8 cellular contexts compared by ENCODE assay signal in genomic region chr1:244836135-244836521, GRCh38. TPM values are rescaled to one million over a fixed set of nuclear protein-coding genes. Genes with fewer than 3 reads are reported as not detected.
DNase-seq lines count a peak whose midpoint lies in the region; ATAC-seq and TF ChIP-seq lines count a peak whose summit lies in the region.

No MANE protein-coding gene starts in this region.

- TF ChIP-seq CTCF in cardiac muscle cell (IDR thresholded peaks at IDR 0.05; ENCODE audit: low read depth, low read length) (no peak), ascending aorta (IDR thresholded peaks at IDR 0.05) (no peak)

- DNase-seq in cardiac muscle cell (ENCODE audit: low read depth in 1 of 2, low spot score in 1 of 2): peak in 1 of 2 donors; percentile 42
- no peak for DNase-seq in left ventricle myocardium superior
- peak; percentile 60 for DNase-seq in NCI-H146 (lab: John Stamatoyannopoulos, UW)
- no peak for DNase-seq in ascending aorta (ENCODE audit: low spot score in 2 of 2)
- peak; percentile 18 for DNase-seq in iPS-NIHi7 (ENCODE audit: extremely low spot score)
- DNase-seq in stimulated activated CD4-positive, alpha-beta T cell treated with anti-CD3 and anti-CD28 coated beads, Interleukin-4, amount 100 ng/mL, for 24 hours: no peak

- H3K27me3 ChIP-seq in cardiac muscle cell (no peaks in the 10 kb centered on the region), ascending aorta (no peaks in the 10 kb centered on the region), skeletal muscle tissue (ENCODE audit: control insufficient read depth in 3 of 3, insufficient read depth in 3 of 3, low read length in 3 of 3) (no peaks in the 10 kb centered on the region)

- H3K9me3 ChIP-seq in cardiac muscle cell (ENCODE audit: low read depth) (no peaks in the 10 kb centered on the region), ascending aorta (no peaks in the 10 kb centered on the region), skeletal muscle tissue (ENCODE audit: control insufficient read depth in 3 of 3, low read length in 3 of 3) (no peaks in the 10 kb centered on the region)

- H3K36me3 ChIP-seq in cardiac muscle cell (peaks cover 3% of the 10 kb centered on the region), ascending aorta (peaks cover 0 to 12% of the 10 kb centered on the region in 2 donors), skeletal muscle tissue (ENCODE audit: control insufficient read depth in 3 of 3, insufficient read depth in 3 of 3, low read length in 3 of 3) (peaks cover 0 to 7% (median 3%) of the 10 kb centered on the region in 3 donors)

- H3K4me1 ChIP-seq in cardiac muscle cell (ENCODE audit: low read depth) (peaks cover 18% of the 10 kb centered on the region), ascending aorta (peaks cover 0 to 20% of the 10 kb centered on the region in 2 donors), skeletal muscle tissue (ENCODE audit: control insufficient read depth in 3 of 3, insufficient read depth in 3 of 3, low read length in 3 of 3) (peaks cover 3 to 33% (median 23%) of the 10 kb centered on the region in 3 donors)

- H3K27ac ChIP-seq in cardiac muscle cell (peak overlapping the region; percentile 100), ascending aorta (peak overlapping the region; percentile 98 to 99), skeletal muscle tissue (ENCODE audit: low read depth, low read length) (peak overlapping the region; percentile 97)

- peak overlapping the region; percentile 57 for H3K4me3 ChIP-seq in cardiac muscle cell
- H3K4me3 ChIP-seq in ascending aorta: peak overlapping the region; percentile 67 to 76
- peak overlapping the region; percentile 78 to 90 (median 83) for H3K4me3 ChIP-seq in skeletal muscle tissue (ENCODE audit: low read length in 3 of 3)

- H3K9ac ChIP-seq in skeletal muscle tissue (ENCODE audit: low read depth in 1 of 3, low read length in 3 of 3): peak overlapping the region; percentile 83 to 94 (median 87)

- intact Hi-C loops in left ventricle myocardium superior (cut with micrococcal nuclease): no loop called here
- intact Hi-C loops in ascending aorta (cut with DNase I): loop anchor here (10.0 kb wide), 3 partner anchors 209 to 791 kb away; partner anchors contain the start of gene ADSS2

- ATAC-seq in left ventricle myocardium superior: no peak
- no peak for ATAC-seq in GM18502 (IDR thresholded peaks at IDR 0.05; ENCODE audit: poor library complexity, unreplicated experiment)

RNA-seq across cellular contexts. Expression of gene COX20, which starts 0.7 kb away (rescaled TPM):
- total RNA-seq in cardiac muscle cell (51.2 and 55.8 TPM in 2 replicates), left ventricle myocardium superior (63.7 TPM), ascending aorta (8.2 TPM), skeletal muscle tissue (10.4 TPM)
- 68.1 and 104 TPM in 2 replicates for polyA plus RNA-seq in cardiac muscle cell

RNA-seq across cellular contexts. Expression of gene HNRNPU, which starts 28.2 kb away (rescaled TPM):
- 267 and 447 TPM in 2 replicates for total RNA-seq in cardiac muscle cell
- polyA plus RNA-seq in cardiac muscle cell: 345 and 382 TPM in 2 replicates
- 183 TPM for total RNA-seq in left ventricle myocardium superior
- total RNA-seq in ascending aorta: 128 TPM
- 342 TPM for total RNA-seq in skeletal muscle tissue

Comparison
In these comparisons a context has a peak if more than half of its experiments do, and no peak if none do; other contexts are left out.
1. DNase-seq: peak in NCI-H146 (single experiment) and iPS-NIHi7 (single experiment); none in left ventricle myocardium superior (single experiment), ascending aorta (0 of 2) and stimulated activated CD4-positive, alpha-beta T cell treated with anti-CD3 and anti-CD28 coated beads, Interleukin-4, amount 100 ng/mL, for 24 hours (single experiment).
2. Peak in every context shown above with its lines, with median percentiles within 50 percentile points of each other: H3K27ac ChIP-seq and H3K4me3 ChIP-seq.